In the genomic region with DNA sequence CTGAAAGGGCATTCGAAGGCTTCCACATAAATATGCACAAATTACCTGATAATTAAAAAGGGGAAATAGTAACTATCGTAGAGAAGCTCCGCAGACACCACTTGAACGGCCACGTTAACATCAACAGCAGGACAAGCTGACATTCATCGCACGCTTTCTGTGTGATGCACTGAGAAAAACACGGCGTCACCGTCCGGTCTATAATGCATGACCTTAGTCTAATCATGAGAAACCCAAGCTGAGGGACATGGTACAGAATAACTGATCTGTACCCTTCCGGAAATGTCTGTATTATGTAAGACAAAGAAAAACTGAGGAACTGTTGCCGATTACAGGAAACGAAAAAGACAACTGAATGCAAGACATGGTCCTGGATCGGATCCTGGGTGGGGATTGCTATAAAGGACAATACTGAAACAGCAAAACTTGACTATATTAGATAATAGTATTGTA, we compare ENCODE assay signal across 9 cellular contexts. TPM values are rescaled to one million over a fixed set of nuclear protein-coding genes. Genes with fewer than 3 reads are reported as not detected.
A peak's percentile ranks its signal among the peaks of the same experiment; 100 is the strongest.
DNase-seq lines count a peak whose midpoint lies in the region; ATAC-seq, FAIRE-seq and TF ChIP-seq lines count a peak whose summit lies in the region.
"Had no signal": no experiment of that assay in that cellular context is flagged by ENCODE, and none has a peak within 500 bp of the region (broad histone marks: within the 10 kb centered on the region; RNA-seq: fewer than 3 reads in every experiment).

No MANE protein-coding gene starts in this region.

- 0% methylated on average over 15 of the region's 15 CpGs for WGBS in K562 (ENCODE audit: insufficient coverage, low coverage, missing lambda C conversion rate)
- WGBS in HepG2 (ENCODE audit: low lambda C conversion rate), result under 1% methylated on average over 15 of the region's 15 CpGs

- peak overlapping the region; percentile 96 for H3K4me2 ChIP-seq in K562 (ENCODE audit: insufficient read depth, low read length)
- peak overlapping the region; percentile 92 for H3K4me2 ChIP-seq in HepG2 (ENCODE audit: low read depth, low read length)

- BruUV-seq in K562 (replicated peaks; lab: Mats Ljungman, UMichigan) (TSS peak; percentile 98), HepG2 (replicated peaks; lab: Mats Ljungman, UMichigan) (TSS peak; percentile 88)

- peak overlapping the region; percentile 90 for H3K27ac ChIP-seq in K562 (ENCODE audit: extremely low read depth, low read depth, low read length)
- peak overlapping the region; percentile 72 for H3K27ac ChIP-seq in HepG2 (ENCODE audit: extremely low read length, insufficient read depth, low read length)

- no peak for TF ChIP-seq CTCF in BJ (IDR thresholded peaks at IDR 0.05; ENCODE audit: insufficient read depth, low read depth, low read length)
- no peak for TF ChIP-seq CTCF in K562 (IDR thresholded peaks at IDR 0.05 in 2 of 3, conservative IDR thresholded peaks at IDR 0.05 in 1 of 3; ENCODE audit: insufficient read depth in 2 of 3, low read depth in 1 of 3, low read length in 3 of 3)
- TF ChIP-seq CTCF in HepG2 (CRISPR knock-in tag; IDR thresholded peaks at IDR 0.05), result no peak

- H3K9me3 ChIP-seq in K562 (replicated peaks; ENCODE audit: control insufficient read depth, insufficient read depth, low read depth, low read length) (no peaks in the 10 kb centered on the region), HepG2 (ENCODE audit: low read length) (no peaks in the 10 kb centered on the region)

- H3K9ac ChIP-seq in K562 (ENCODE audit: insufficient read depth in 1 of 2, low read depth in 2 of 2, low read length in 2 of 2) (peak overlapping the region; percentile 53 to 68; a peak in 3 of 4 replicates), HepG2 (ENCODE audit: insufficient read depth, low read depth, low read length) (peak overlapping the region; percentile 60)

- CTCF ChIA-PET in BJ (lab: Yijun Ruan, JAX), result interaction anchor here (1.1 kb wide), 1 partner anchor 68 kb away, joined by 3 read pairs; no protein-coding TSS in a partner anchor
- CTCF ChIA-PET in T-cell (lab: Charles Lee), result interaction anchor here in 1 of 2 donors (0.6 to 1.7 kb wide), 4 partner anchors 15 to 95 kb away, joined by 3 to 9 read pairs (median 3); partner anchors contain the start of genes TEF and ZC3H7B
- CTCF ChIA-PET in K562 (lab: Yijun Ruan, JAX; ENCODE audit: low intra/inter-chr PET ratio), result no interaction called here
- CTCF ChIA-PET in HepG2 (lab: Yijun Ruan, JAX; ENCODE audit: low intra/inter-chr PET ratio, low total read pairs), result no interaction called here

- H3K4me1 Mint-ChIP-seq in T-cell, result peaks cover 24 to 33% (median 30%) of the 10 kb centered on the region in 3 donors

- peak overlapping the region; percentile 99 for H3K27ac Mint-ChIP-seq in T-cell

- TF ChIP-seq EP300 in K562 (IDR thresholded peaks at IDR 0.05; ENCODE audit: low read length) (no peak), HepG2 (IDR thresholded peaks at IDR 0.05; ENCODE audit: low read depth in 2 of 2, low read length in 2 of 2) (no peak), HepG2 (CRISPR knock-in tag; IDR thresholded peaks at IDR 0.05; ENCODE audit: borderline replicate concordance) (no peak)

- intact Hi-C loops in K562 (cut with micrococcal nuclease), result loop anchor here (5.0 to 10.0 kb wide), 2 partner anchors 96 to 178 kb away; partner anchors contain the start of genes ACO2, PHF5A and TEF
- intact Hi-C loops in HepG2 (cut with micrococcal nuclease; ENCODE audit: unreplicated experiment), result loop anchor here (1.0 to 10.0 kb wide), 3 partner anchors 15 to 158 kb away; partner anchors contain the start of genes TOB2 and ZC3H7B

- peak overlapping the region; percentile 89 to 98 (median 96) for H3K4me3 Mint-ChIP-seq in T-cell

- H3K4me3 ChIP-seq in BJ (ENCODE audit: low read depth, low read length), result peak overlapping the region; percentile 44
- peak overlapping the region; percentile 96 for H3K4me3 ChIP-seq in K562
- H3K4me3 ChIP-seq in HepG2 (replicated peaks in 1 of 3; ENCODE audit: insufficient read depth in 1 of 3, low read depth in 2 of 3, low read length in 3 of 3), result peak overlapping the region; percentile 53 to 69 (median 54)

- H3K9me3 Mint-ChIP-seq in T-cell, result no peaks in the 10 kb centered on the region

- peaks cover 11% of the 10 kb centered on the region for H3K36me3 Mint-ChIP-seq in T-cell

- POLR2A ChIA-PET in BJ (lab: Charles Lee), result interaction anchor here (0.5 kb wide), 1 partner anchor 334 kb away, joined by 4 read pairs; no protein-coding TSS in a partner anchor
- POLR2A ChIA-PET in T-cell (lab: Charles Lee), result interaction anchor here (0.5 to 1.5 kb wide), 10 partner anchors 11 to 514 kb away, joined by 3 to 10 read pairs (median 6); partner anchors contain the start of genes CCDC134 (in 1 of the 2), ST13 (in 1 of the 2), TEF (in 1 of the 2) and XPNPEP3 (in 1 of the 2)
- POLR2A ChIA-PET in K562 (lab: Yijun Ruan, JAX), result interaction anchor here (0.5 to 1.3 kb wide), 6 partner anchors 14 to 335 kb away, joined by 3 to 8 read pairs (median 4); partner anchors contain the start of gene ZC3H7B
- POLR2A ChIA-PET in HepG2 (lab: Yijun Ruan, JAX), result interaction anchor here (0.7 to 6.0 kb wide), 16 partner anchors 10 to 335 kb away, joined by 3 to 49 read pairs (median 5); partner anchors contain the start of genes ACO2, CHADL, PHF5A and RBX1

- DNase-seq in BJ (ENCODE audit: low read depth), result no peak
- DNase-seq in T-cell, result peak in 26 of 34 experiments; percentile 20 to 67 (median 46)
- DNase-seq in K562 (ENCODE audit: extremely low read depth in 1 of 4, low spot score in 3 of 4), result peak in 2 of 4 experiments; percentile 23 to 56
- DNase-seq in HepG2 (ENCODE audit: low spot score), result peak; percentile 60
- peak in 4 of 6 experiments; percentile 52 to 77 (median 66) for DNase-seq in stimulated activated naive CD4-positive, alpha-beta T cell (lab: John Stamatoyannopoulos, UW)
- no peak for DNase-seq in HPDE6-E6E7 (ENCODE audit: extremely low spot score)

- TF ChIP-seq POLR2A in K562 (conservative IDR thresholded peaks at IDR 0.05) (no peak; the same call in 1 of the 2 replicates), HepG2 (IDR thresholded peaks at IDR 0.05; ENCODE audit: insufficient read depth in 1 of 2, low read depth in 2 of 2, low read length in 2 of 2) (peak; percentile 19 to 38; a peak in 1 of 4 replicates)

- H4K20me1 ChIP-seq in K562 (replicated peaks; ENCODE audit: control insufficient read depth, insufficient read depth, low read length) (no peaks in the 10 kb centered on the region), HepG2 (ENCODE audit: insufficient read depth, low read length) (no peaks in the 10 kb centered on the region)

- FAIRE-seq in K562 (lab: Jason Lieb, UNC) (no peak), HepG2 (lab: Jason Lieb, UNC) (no peak)

- H2AFZ ChIP-seq in K562 (ENCODE audit: low read depth, low read length), result peak overlapping the region; percentile 98
- H2AFZ ChIP-seq in HepG2 (ENCODE audit: low read length), result no peak overlapping the region

- peak; percentile 8 for ATAC-seq in GM19324 (IDR thresholded peaks at IDR 0.05; ENCODE audit: low FRiP score, unreplicated experiment)
- ATAC-seq in HG03439 (IDR thresholded peaks at IDR 0.05; ENCODE audit: unreplicated experiment), result peak; percentile 7
- ATAC-seq in T-cell (replicated peaks in 1 of 4), result peak; percentile 7 to 28 (median 14)
- ATAC-seq in K562, result peak; percentile 6
- peak; percentile 7; the same call in 2 of the 3 replicates for ATAC-seq in HepG2

- H3K27me3 Mint-ChIP-seq in T-cell, result no peaks in the 10 kb centered on the region

- no peak for TF ChIP-seq RAD21 in K562 (CRISPR knock-in tag; conservative IDR thresholded peaks at IDR 0.05 in 1 of 2, IDR thresholded peaks at IDR 0.05 in 1 of 2)
- no peak for TF ChIP-seq RAD21 in HepG2 (CRISPR knock-in tag; IDR thresholded peaks at IDR 0.05)

- H3K27me3 ChIP-seq in BJ (ENCODE audit: control insufficient read depth, insufficient read depth, low read length), result no peaks in the 10 kb centered on the region
- no peaks in the 10 kb centered on the region for H3K27me3 ChIP-seq in K562 (ENCODE audit: control insufficient read depth in 2 of 2, insufficient read depth in 2 of 2, low read length in 2 of 2)
- no peaks in the 10 kb centered on the region; a peak in 1 of 5 replicates for H3K27me3 ChIP-seq in HepG2 (ENCODE audit: control insufficient read depth in 1 of 2, insufficient read depth in 2 of 2, low read length in 2 of 2)

- peaks cover 7% of the 10 kb centered on the region for H3K36me3 ChIP-seq in BJ (ENCODE audit: control insufficient read depth, insufficient read depth, low read length)
- H3K36me3 ChIP-seq in K562 (ENCODE audit: control insufficient read depth, insufficient read depth, low read length), result peaks cover 27% of the 10 kb centered on the region
- peaks cover 2 to 11% of the 10 kb centered on the region in 2 experiments; a peak in 4 of 5 replicates for H3K36me3 ChIP-seq in HepG2 (replicated peaks in 1 of 2; ENCODE audit: control insufficient read depth in 1 of 2, insufficient read depth in 2 of 2, low read length in 2 of 2)

- in situ Hi-C loops in K562 (cut with MboI) (no loop called here), HepG2 (cut with HindIII; ENCODE audit: extremely low pct_ligation_motif_present, low pct_unique_long_range_greater_than_20kb) (no loop called here)

- no peaks in the 10 kb centered on the region for H3K9me1 ChIP-seq in K562 (ENCODE audit: control insufficient read depth, insufficient read depth, low read length)

- H3K79me2 ChIP-seq in K562 (ENCODE audit: control insufficient read depth, insufficient read depth, low read length) (peaks cover 35% of the 10 kb centered on the region), HepG2 (ENCODE audit: insufficient read depth, low read length) (peaks cover 24% of the 10 kb centered on the region)

- H3K4me1 ChIP-seq in K562 (replicated peaks in 1 of 2; ENCODE audit: control insufficient read depth in 2 of 2, insufficient read depth in 2 of 2, low read length in 2 of 2) (peaks cover 12 to 20% of the 10 kb centered on the region in 2 experiments), HepG2 (ENCODE audit: insufficient read depth, low read length) (peaks cover 61% of the 10 kb centered on the region)

RNA-seq across cellular contexts. Expression of gene RANGAP1, which starts 0.7 kb away (rescaled TPM):
- 88.5 and 145 TPM in 2 replicates for polyA plus RNA-seq in BJ (2011; rRNA removed)
- 77.3 and 124 TPM in 2 replicates for polyA minus RNA-seq in BJ (2011; rRNA and poly(A)+ RNA removed)
- total RNA-seq in T-cell, result 100 to 1,000 TPM in 4 of 5 donors, 10 to 100 TPM in 1; 95.0 to 113 (median 104) TPM
- total RNA-seq in K562 (2011; cell fraction: chromatin; rRNA removed; ENCODE audit: low replicate concordance), result 69.2 and 159 TPM in 2 replicates
- total RNA-seq in K562 (2011; cell fraction: nucleolus; rRNA removed), result 116 and 118 TPM in 2 replicates
- total RNA-seq in K562 (2011; cell fraction: nucleoplasm; rRNA removed), result 91.3 and 92.8 TPM in 2 replicates
- 52.1 and 68.7 TPM in 2 replicates for total RNA-seq in K562 (2014; rRNA removed)
- total RNA-seq in K562 (2014; rRNA removed; fragmentation: Illumina TruSeq; extraction: Trizol), result 21.9 and 27.5 TPM in 2 replicates
- 44.3 and 44.5 TPM in 2 replicates for total RNA-seq in K562 (2015; rRNA removed; fragmentation: Illumina TruSeq; extraction: Trizol)
- 90.2 and 104 TPM in 2 replicates for total RNA-seq in K562 (2021)
- polyA plus RNA-seq in K562 (2011; rRNA removed), result 65.4 and 70.4 TPM in 2 replicates
- 86.4 and 144 TPM in 2 replicates for polyA plus RNA-seq in K562 (2011; cell fraction: cytosol; rRNA removed)
- polyA plus RNA-seq in K562 (2011; cell fraction: nucleus; rRNA removed), result 114 and 152 TPM in 2 replicates
- 65.5 and 74.0 TPM in 2 replicates for polyA plus RNA-seq in K562 (2012)
- polyA plus RNA-seq in K562 (2014; fragmentation: Illumina TruSeq; extraction: Trizol), result 50.6 and 68.4 TPM in 2 replicates
- 1 to 10 TPM; 2.1 to 3.8 TPM for polyA plus RNA-seq in K562 (2014; fragmentation: Nextera tagmentation; extraction: Ambion mirVana)
- 74.9 and 77.1 TPM in 2 replicates for polyA plus RNA-seq in K562 (2014; rRNA removed)
- 46.9 and 80.2 TPM in 2 replicates for polyA minus RNA-seq in K562 (2011; rRNA and poly(A)+ RNA removed)
- 59.6 and 63.5 TPM in 2 replicates for polyA minus RNA-seq in K562 (2011; cell fraction: cytosol; rRNA and poly(A)+ RNA removed)
- polyA minus RNA-seq in K562 (2011; cell fraction: nucleus; rRNA and poly(A)+ RNA removed), result 26.4 and 34.2 TPM in 2 replicates
- total RNA-seq in HepG2 (2016; rRNA removed; fragmentation: Illumina TruSeq; extraction: Trizol), result 71.7 and 83.9 TPM in 2 replicates
- 10.6 and 11.9 TPM in 2 replicates for total RNA-seq in HepG2 (2016; cell fraction: cytosol; rRNA removed; fragmentation: Illumina TruSeq; extraction: Trizol; ENCODE audit: low read depth)
- total RNA-seq in HepG2 (2016; cell fraction: insoluble cytoplasmic fraction; rRNA removed; fragmentation: Illumina TruSeq; extraction: Trizol), result 66.9 and 83.1 TPM in 2 replicates
- total RNA-seq in HepG2 (2016; cell fraction: membrane; rRNA removed; fragmentation: Illumina TruSeq; extraction: Trizol), result 28.4 and 30.2 TPM in 2 replicates
- 45.7 and 49.7 TPM in 2 replicates for total RNA-seq in HepG2 (2016; cell fraction: nucleus; rRNA removed; fragmentation: Illumina TruSeq; extraction: Trizol)
- 51.8 and 53.8 TPM in 2 replicates for polyA plus RNA-seq in HepG2 (2011; rRNA removed)
- polyA plus RNA-seq in HepG2 (2011; cell fraction: cytosol; rRNA removed), result 40.4 and 58.2 TPM in 2 replicates
- polyA plus RNA-seq in HepG2 (2011; cell fraction: nucleus; rRNA removed), result 108 and 147 TPM in 2 replicates
- 34.5 and 50.8 TPM in 2 replicates for polyA plus RNA-seq in HepG2 (2012)
- 5.9 TPM in 2 replicates for polyA plus RNA-seq in HepG2 (2016; cell fraction: cytosol; fragmentation: Illumina TruSeq; extraction: Trizol; ENCODE audit: low read depth)
- polyA plus RNA-seq in HepG2 (2016; cell fraction: insoluble cytoplasmic fraction; fragmentation: Illumina TruSeq; extraction: Trizol; ENCODE audit: low read depth), result 56.5 and 66.2 TPM in 2 replicates
- 13.7 and 14.7 TPM in 2 replicates for polyA plus RNA-seq in HepG2 (2016; cell fraction: membrane; fragmentation: Illumina TruSeq; extraction: Trizol; ENCODE audit: low read depth)
- 86.6 and 97.6 TPM in 2 replicates for polyA plus RNA-seq in HepG2 (2016; cell fraction: nucleus; fragmentation: Illumina TruSeq; extraction: Trizol; ENCODE audit: insufficient read depth, low read depth)
- 97.7 and 166 TPM in 2 replicates for polyA minus RNA-seq in HepG2 (2011; rRNA and poly(A)+ RNA removed; ENCODE audit: low replicate concordance)
- 35.8 and 36.2 TPM in 2 replicates for polyA minus RNA-seq in HepG2 (2011; cell fraction: cytosol; rRNA and poly(A)+ RNA removed)
- 23.8 and 25.0 TPM in 2 replicates for polyA minus RNA-seq in HepG2 (2011; cell fraction: nucleus; rRNA and poly(A)+ RNA removed)

RNA-seq across cellular contexts. Expression of gene ZC3H7B, which starts 14.7 kb away (rescaled TPM):
- 39.9 and 59.4 TPM in 2 replicates for polyA plus RNA-seq in BJ (2011; rRNA removed)
- polyA minus RNA-seq in BJ (2011; rRNA and poly(A)+ RNA removed), result 36.0 and 43.6 TPM in 2 replicates
- total RNA-seq in T-cell, result 10 to 100 TPM; 38.5 to 50.3 (median 47.9) TPM
- 34.7 and 75.0 TPM in 2 replicates for total RNA-seq in K562 (2011; cell fraction: chromatin; rRNA removed; ENCODE audit: low replicate concordance)
- 38.4 and 39.9 TPM in 2 replicates for total RNA-seq in K562 (2011; cell fraction: nucleolus; rRNA removed)
- total RNA-seq in K562 (2011; cell fraction: nucleoplasm; rRNA removed), result 35.9 and 42.2 TPM in 2 replicates
- 35.2 and 41.1 TPM in 2 replicates for total RNA-seq in K562 (2014; rRNA removed)
- 13.5 and 16.5 TPM in 2 replicates for total RNA-seq in K562 (2014; rRNA removed; fragmentation: Illumina TruSeq; extraction: Trizol)
- 25.8 and 26.8 TPM in 2 replicates for total RNA-seq in K562 (2015; rRNA removed; fragmentation: Illumina TruSeq; extraction: Trizol)
- total RNA-seq in K562 (2021), result 45.8 and 49.8 TPM in 2 replicates
- polyA plus RNA-seq in K562 (2011; rRNA removed), result 19.0 and 25.6 TPM in 2 replicates
- polyA plus RNA-seq in K562 (2011; cell fraction: cytosol; rRNA removed), result 18.6 and 31.1 TPM in 2 replicates
- polyA plus RNA-seq in K562 (2011; cell fraction: nucleus; rRNA removed), result 50.3 and 65.2 TPM in 2 replicates
- 35.9 and 39.0 TPM in 2 replicates for polyA plus RNA-seq in K562 (2012)
- polyA plus RNA-seq in K562 (2014; fragmentation: Illumina TruSeq; extraction: Trizol), result 30.6 and 40.0 TPM in 2 replicates
- polyA plus RNA-seq in K562 (2014; fragmentation: Nextera tagmentation; extraction: Ambion mirVana), result under 1 TPM; 0.07 to 0.30 TPM
- polyA plus RNA-seq in K562 (2014; rRNA removed), result 38.6 and 39.0 TPM in 2 replicates
- 13.3 and 17.7 TPM in 2 replicates for polyA minus RNA-seq in K562 (2011; rRNA and poly(A)+ RNA removed)
- 17.8 and 25.7 TPM in 2 replicates for polyA minus RNA-seq in K562 (2011; cell fraction: cytosol; rRNA and poly(A)+ RNA removed)
- 11.4 and 14.6 TPM in 2 replicates for polyA minus RNA-seq in K562 (2011; cell fraction: nucleus; rRNA and poly(A)+ RNA removed)
- total RNA-seq in HepG2 (2016; rRNA removed; fragmentation: Illumina TruSeq; extraction: Trizol), result 30.6 and 37.2 TPM in 2 replicates
- 3.6 and 4.3 TPM in 2 replicates for total RNA-seq in HepG2 (2016; cell fraction: cytosol; rRNA removed; fragmentation: Illumina TruSeq; extraction: Trizol; ENCODE audit: low read depth)
- 25.9 and 37.4 TPM in 2 replicates for total RNA-seq in HepG2 (2016; cell fraction: insoluble cytoplasmic fraction; rRNA removed; fragmentation: Illumina TruSeq; extraction: Trizol)
- 19.5 and 20.9 TPM in 2 replicates for total RNA-seq in HepG2 (2016; cell fraction: membrane; rRNA removed; fragmentation: Illumina TruSeq; extraction: Trizol)
- total RNA-seq in HepG2 (2016; cell fraction: nucleus; rRNA removed; fragmentation: Illumina TruSeq; extraction: Trizol), result 24.4 and 29.2 TPM in 2 replicates
- polyA plus RNA-seq in HepG2 (2011; rRNA removed), result 26.4 and 36.2 TPM in 2 replicates
- polyA plus RNA-seq in HepG2 (2011; cell fraction: cytosol; rRNA removed), result 17.5 and 23.0 TPM in 2 replicates
- polyA plus RNA-seq in HepG2 (2011; cell fraction: nucleus; rRNA removed), result 61.9 and 71.8 TPM in 2 replicates
- polyA plus RNA-seq in HepG2 (2012), result 29.1 and 32.8 TPM in 2 replicates
- 2.2 and 2.6 TPM in 2 replicates for polyA plus RNA-seq in HepG2 (2016; cell fraction: cytosol; fragmentation: Illumina TruSeq; extraction: Trizol; ENCODE audit: low read depth)
- 29.8 and 37.7 TPM in 2 replicates for polyA plus RNA-seq in HepG2 (2016; cell fraction: insoluble cytoplasmic fraction; fragmentation: Illumina TruSeq; extraction: Trizol; ENCODE audit: low read depth)
- polyA plus RNA-seq in HepG2 (2016; cell fraction: membrane; fragmentation: Illumina TruSeq; extraction: Trizol; ENCODE audit: low read depth), result 11.2 and 13.2 TPM in 2 replicates
- polyA plus RNA-seq in HepG2 (2016; cell fraction: nucleus; fragmentation: Illumina TruSeq; extraction: Trizol; ENCODE audit: insufficient read depth, low read depth), result 57.8 and 58.1 TPM in 2 replicates
- polyA minus RNA-seq in HepG2 (2011; rRNA and poly(A)+ RNA removed; ENCODE audit: low replicate concordance), result 22.0 and 41.9 TPM in 2 replicates
- polyA minus RNA-seq in HepG2 (2011; cell fraction: cytosol; rRNA and poly(A)+ RNA removed), result 19.4 and 19.8 TPM in 2 replicates
- 14.5 and 18.0 TPM in 2 replicates for polyA minus RNA-seq in HepG2 (2011; cell fraction: nucleus; rRNA and poly(A)+ RNA removed)

RNA-seq across cellular contexts. Expression of gene CHADL, which starts 45.9 kb away (rescaled TPM):
- 0.51 and 0.70 TPM in 2 replicates for polyA plus RNA-seq in BJ (2011; rRNA removed)
- 0.09 TPM in 1 of 2 replicates, not detected in the other for polyA minus RNA-seq in BJ (2011; rRNA and poly(A)+ RNA removed)
- 1 to 10 TPM in 4 of 5 donors, under 1 TPM in 1; 0.75 to 2.3 (median 1.2) TPM for total RNA-seq in T-cell
- not detected in 2 replicates for total RNA-seq in K562 (2011; cell fraction: chromatin; rRNA removed; ENCODE audit: low replicate concordance)
- total RNA-seq in K562 (2011; cell fraction: nucleolus; rRNA removed), result 0.39 TPM in 1 of 2 replicates, not detected in the other
- total RNA-seq in K562 (2011; cell fraction: nucleoplasm; rRNA removed), result not detected in 2 replicates
- total RNA-seq in K562 (2014; rRNA removed), result not detected in 2 replicates
- total RNA-seq in K562 (2014; rRNA removed; fragmentation: Illumina TruSeq; extraction: Trizol), result not detected in 2 replicates
- total RNA-seq in K562 (2015; rRNA removed; fragmentation: Illumina TruSeq; extraction: Trizol), result not detected in 2 replicates
- not detected in 2 replicates for total RNA-seq in K562 (2021)
- not detected in 2 replicates for polyA plus RNA-seq in K562 (2011; rRNA removed)
- polyA plus RNA-seq in K562 (2011; cell fraction: cytosol; rRNA removed), result not detected in 2 replicates
- polyA plus RNA-seq in K562 (2011; cell fraction: nucleus; rRNA removed), result not detected in 2 replicates
- not detected in 2 replicates for polyA plus RNA-seq in K562 (2012)
- not detected in 2 replicates for polyA plus RNA-seq in K562 (2014; fragmentation: Illumina TruSeq; extraction: Trizol)
- not detected for polyA plus RNA-seq in K562 (2014; fragmentation: Nextera tagmentation; extraction: Ambion mirVana)
- polyA plus RNA-seq in K562 (2014; rRNA removed), result not detected in 2 replicates
- not detected in 2 replicates for polyA minus RNA-seq in K562 (2011; rRNA and poly(A)+ RNA removed)
- not detected in 2 replicates for polyA minus RNA-seq in K562 (2011; cell fraction: cytosol; rRNA and poly(A)+ RNA removed)
- polyA minus RNA-seq in K562 (2011; cell fraction: nucleus; rRNA and poly(A)+ RNA removed), result not detected in 2 replicates
- 2.9 and 8.1 TPM in 2 replicates for total RNA-seq in HepG2 (2016; rRNA removed; fragmentation: Illumina TruSeq; extraction: Trizol)
- total RNA-seq in HepG2 (2016; cell fraction: cytosol; rRNA removed; fragmentation: Illumina TruSeq; extraction: Trizol; ENCODE audit: low read depth), result 0.88 and 1.3 TPM in 2 replicates
- total RNA-seq in HepG2 (2016; cell fraction: insoluble cytoplasmic fraction; rRNA removed; fragmentation: Illumina TruSeq; extraction: Trizol), result 2.9 and 8.3 TPM in 2 replicates
- 1.6 and 1.8 TPM in 2 replicates for total RNA-seq in HepG2 (2016; cell fraction: membrane; rRNA removed; fragmentation: Illumina TruSeq; extraction: Trizol)
- total RNA-seq in HepG2 (2016; cell fraction: nucleus; rRNA removed; fragmentation: Illumina TruSeq; extraction: Trizol), result 6.1 TPM in 2 replicates
- polyA plus RNA-seq in HepG2 (2011; rRNA removed), result 2.8 and 6.1 TPM in 2 replicates
- polyA plus RNA-seq in HepG2 (2011; cell fraction: cytosol; rRNA removed), result 2.6 and 5.3 TPM in 2 replicates
- polyA plus RNA-seq in HepG2 (2011; cell fraction: nucleus; rRNA removed), result 7.4 and 7.5 TPM in 2 replicates
- polyA plus RNA-seq in HepG2 (2012), result 1.9 and 2.5 TPM in 2 replicates
- polyA plus RNA-seq in HepG2 (2016; cell fraction: cytosol; fragmentation: Illumina TruSeq; extraction: Trizol; ENCODE audit: low read depth), result 0.71 and 1.1 TPM in 2 replicates
- 2.5 and 3.1 TPM in 2 replicates for polyA plus RNA-seq in HepG2 (2016; cell fraction: insoluble cytoplasmic fraction; fragmentation: Illumina TruSeq; extraction: Trizol; ENCODE audit: low read depth)
- 0.88 and 1.5 TPM in 2 replicates for polyA plus RNA-seq in HepG2 (2016; cell fraction: membrane; fragmentation: Illumina TruSeq; extraction: Trizol; ENCODE audit: low read depth)
- 9.0 and 10.9 TPM in 2 replicates for polyA plus RNA-seq in HepG2 (2016; cell fraction: nucleus; fragmentation: Illumina TruSeq; extraction: Trizol; ENCODE audit: insufficient read depth, low read depth)
- polyA minus RNA-seq in HepG2 (2011; rRNA and poly(A)+ RNA removed; ENCODE audit: low replicate concordance), result 0.07 and 3.2 TPM in 2 replicates
- polyA minus RNA-seq in HepG2 (2011; cell fraction: cytosol; rRNA and poly(A)+ RNA removed), result 2.1 and 2.4 TPM in 2 replicates
- 2.6 and 3.9 TPM in 2 replicates for polyA minus RNA-seq in HepG2 (2011; cell fraction: nucleus; rRNA and poly(A)+ RNA removed)
- total RNA-seq: M059J had no signal

Comparison
In these comparisons a context has a peak if more than half of its experiments do, and no peak if none do; other contexts are left out.
1. DNase-seq: peak in T-cell (26 of 34), HepG2 (single experiment) and stimulated activated naive CD4-positive, alpha-beta T cell (4 of 6); none in BJ (single experiment) and HPDE6-E6E7 (single experiment).
2. H3K4me3 ChIP-seq: peak in every context shown above with its lines; median percentile 96 in K562; 54 in HepG2; 44 in BJ.
3. Peak in every context shown above with its lines, with median percentiles within 50 percentile points of each other: ATAC-seq.